In genomic region chr10:45373783-45374450, GRCh38 we compare ENCODE assay signal across 8 cellular contexts. TPM values are rescaled to one million over a fixed set of nuclear protein-coding genes. Genes with fewer than 3 reads are reported as not detected.
DNase-seq lines count a peak whose midpoint lies in the region; ATAC-seq, FAIRE-seq and TF ChIP-seq lines count a peak whose summit lies in the region.

Gene ALOX5 (plus strand): TSS chr10:45374216. CDS start chr10:45374280, 64 bp downstream.

- peaks cover 8% of the 10 kb centered on the region for H3K4me1 ChIP-seq in ovary (ENCODE audit: insufficient read depth)

- intact Hi-C loops in head of caudate nucleus (cut with DNase I), result no loop called here
- intact Hi-C loops in ovary (cut with DNase I), result no loop called here

- ATAC-seq in GM18511 (IDR thresholded peaks at IDR 0.05; ENCODE audit: unreplicated experiment) (peak; percentile 57), HG02884 (IDR thresholded peaks at IDR 0.05; ENCODE audit: unreplicated experiment) (peak; percentile 38)

- no peaks in the 10 kb centered on the region for H3K9me3 ChIP-seq in ovary

- H3K27me3 ChIP-seq in ovary, result no peaks in the 10 kb centered on the region

- DNase-seq in 8988T (peak; percentile 46), NCI-H2171 treated with DMSO at 0.1 percent for 48 hours (lab: John Stamatoyannopoulos, UW) (peak; percentile 30), head of caudate nucleus (peak in 36 of 42 donors; percentile 26 to 74 (median 48)), ovary (peak; percentile 31 to 72 (median 39)), HTR-8/SVneo (ENCODE audit: insufficient read length, low spot score) (no peak)
- DNase-seq in activated T-cell treated with anti-CD3 and anti-CD28 coated beads, Interleukin-2, amount 50 U/mL, for 48 hours, result peak; percentile 43 to 44

- H3K27ac ChIP-seq in ovary, result no peak within 1 kb of the TSS

- no peak for TF ChIP-seq POLR2A in ovary (IDR thresholded peaks at IDR 0.05)

- H3K4me3 ChIP-seq in ovary, result peak within 1 kb of the TSS; percentile 35

- no peaks in the 10 kb centered on the region for H3K36me3 ChIP-seq in ovary

- no peak for TF ChIP-seq EP300 in ovary (IDR thresholded peaks at IDR 0.05)

- TF ChIP-seq CTCF in ovary (IDR thresholded peaks at IDR 0.05), result no peak

- 1 to 2% (median 1%) methylated on average over 33 to 60 of the region's 60 CpGs for WGBS in ovary, 3 donors

- FAIRE-seq in HTR-8/SVneo (lab: Jason Lieb, UNC), result no peak

RNA-seq across cellular contexts. Expression of gene ALOX5, which starts in this region (rescaled TPM):
- 10 to 100 TPM in 3 of 7 donors, 1 to 10 TPM in 4; 1.7 to 17.7 (median 9.8) TPM for total RNA-seq in ovary
- polyA plus RNA-seq in ovary, result 1 to 10 TPM; 3.1 to 4.8 TPM
